In genomic region chr5:53095931-53096525, GRCh38 we compare ENCODE assay signal across 8 cellular contexts. TPM values are rescaled to one million over a fixed set of nuclear protein-coding genes. Genes with fewer than 3 reads are reported as not detected.
A peak's percentile ranks its signal among the peaks of the same experiment; 100 is the strongest.
DNase-seq lines count a peak whose midpoint lies in the region; ATAC-seq and TF ChIP-seq lines count a peak whose summit lies in the region.

No MANE protein-coding gene starts in this region.

- H3K79me2 ChIP-seq in osteoblast (ENCODE audit: insufficient read depth, low read length): no peaks in the 10 kb centered on the region

- H3K36me3 ChIP-seq in Peyer's patch: peaks cover 0 to 52% (median 0%) of the 10 kb centered on the region in 3 donors
- peaks cover 19% of the 10 kb centered on the region for H3K36me3 ChIP-seq in osteoblast (ENCODE audit: insufficient read depth, low read length)
- H3K36me3 ChIP-seq in upper lobe of left lung: peaks cover 0 to 50% (median 20%) of the 10 kb centered on the region in 4 donors

- intact Hi-C loops in activated T-helper 1 cell treated with anti-CD3 and anti-CD28 coated beads, Interleukin-12 subunit alpha, Interleukin-12 subunit beta, Interleukin-2, Interleukin-4 antibody, amounts not matched to agents 30 ng/mL and 10 ng/mL and 1 ng/mL, durations not matched to agents 14 hours and 24 hours and 36 hours (cut with micrococcal nuclease): loop anchor here (1.0 kb wide), 5 partner anchors 13 to 181 kb away; partner anchors contain the start of gene MOCS2

- no peak overlapping the region for H3K27ac Mint-ChIP-seq in activated T-helper 1 cell treated with anti-CD3 and anti-CD28 coated beads, Interleukin-12 subunit alpha, Interleukin-12 subunit beta, Interleukin-2, Interleukin-4 antibody, amounts not matched to agents 30 ng/mL and 10 ng/mL and 1 ng/mL, durations not matched to agents 14 hours and 24 hours and 36 hours

- H3K4me1 Mint-ChIP-seq in activated T-helper 1 cell treated with anti-CD3 and anti-CD28 coated beads, Interleukin-12 subunit alpha, Interleukin-12 subunit beta, Interleukin-2, Interleukin-4 antibody, amounts not matched to agents 30 ng/mL and 10 ng/mL and 1 ng/mL, durations not matched to agents 14 hours and 24 hours and 36 hours (ENCODE audit: low read depth): peaks cover 17% of the 10 kb centered on the region

- no peak overlapping the region for H3K4me3 Mint-ChIP-seq in activated T-helper 1 cell treated with anti-CD3 and anti-CD28 coated beads, Interleukin-12 subunit alpha, Interleukin-12 subunit beta, Interleukin-2, Interleukin-4 antibody, amounts not matched to agents 30 ng/mL and 10 ng/mL and 1 ng/mL, durations not matched to agents 14 hours and 24 hours and 36 hours

- TF ChIP-seq POLR2A in Peyer's patch (IDR thresholded peaks at IDR 0.05): no peak
- TF ChIP-seq POLR2A in upper lobe of left lung (IDR thresholded peaks at IDR 0.05): no peak

- H3K27ac ChIP-seq in Peyer's patch (no peak overlapping the region), osteoblast (ENCODE audit: low read depth, low read length) (no peak overlapping the region), upper lobe of left lung (no peak overlapping the region)

- no peaks in the 10 kb centered on the region for H3K4me1 ChIP-seq in Peyer's patch
- peaks cover 11% of the 10 kb centered on the region for H3K4me1 ChIP-seq in osteoblast (ENCODE audit: insufficient read depth, low read length)
- H3K4me1 ChIP-seq in upper lobe of left lung: peaks cover 0 to 4% (median 0%) of the 10 kb centered on the region in 4 donors

- no peak overlapping the region for H3K4me3 ChIP-seq in Peyer's patch
- no peak overlapping the region for H3K4me3 ChIP-seq in fibroblast of the aortic adventitia (ENCODE audit: low read depth, low read length)
- H3K4me3 ChIP-seq in osteoblast (ENCODE audit: insufficient read depth, low read length): no peak overlapping the region
- no peak overlapping the region for H3K4me3 ChIP-seq in upper lobe of left lung

- WGBS in upper lobe of left lung, 2 donors: 13 to 28% methylated on average over 3 of the region's 3 CpGs

- H3K4me2 ChIP-seq in osteoblast (ENCODE audit: insufficient read depth, low read length): no peak overlapping the region

- TF ChIP-seq CTCF in Peyer's patch (IDR thresholded peaks at IDR 0.05): peak; percentile 51 to 92 (median 86)
- peak; percentile 83 for TF ChIP-seq CTCF in fibroblast of the aortic adventitia (IDR thresholded peaks at IDR 0.05; ENCODE audit: insufficient read depth, low read length)
- peak; percentile 76 for TF ChIP-seq CTCF in osteoblast (IDR thresholded peaks at IDR 0.05; ENCODE audit: extremely low read depth, low read depth, low read length)
- peak; percentile 66 to 83 (median 78) for TF ChIP-seq CTCF in upper lobe of left lung (IDR thresholded peaks at IDR 0.05)

- H3K9me3 ChIP-seq in Peyer's patch: no peaks in the 10 kb centered on the region
- no peaks in the 10 kb centered on the region for H3K9me3 ChIP-seq in osteoblast (ENCODE audit: low read depth, low read length)
- H3K9me3 ChIP-seq in upper lobe of left lung: no peaks in the 10 kb centered on the region

- H3K36me3 Mint-ChIP-seq in activated T-helper 1 cell treated with anti-CD3 and anti-CD28 coated beads, Interleukin-12 subunit alpha, Interleukin-12 subunit beta, Interleukin-2, Interleukin-4 antibody, amounts not matched to agents 30 ng/mL and 10 ng/mL and 1 ng/mL, durations not matched to agents 14 hours and 24 hours and 36 hours (ENCODE audit: low read depth): peaks cover 34% of the 10 kb centered on the region

- H3K9me3 Mint-ChIP-seq in activated T-helper 1 cell treated with anti-CD3 and anti-CD28 coated beads, Interleukin-12 subunit alpha, Interleukin-12 subunit beta, Interleukin-2, Interleukin-4 antibody, amounts not matched to agents 30 ng/mL and 10 ng/mL and 1 ng/mL, durations not matched to agents 14 hours and 24 hours and 36 hours: no peaks in the 10 kb centered on the region

- DNase-seq in CD1c-positive myeloid dendritic cell (ENCODE audit: extremely low spot score) (peak; percentile 76), Peyer's patch (peak in 2 of 3 donors; percentile 59 to 90), fibroblast of the aortic adventitia (ENCODE audit: low read depth) (peak; percentile 85), osteoblast (ENCODE audit: insufficient read length, low spot score, missing footprints) (peak; percentile 73), upper lobe of left lung (peak in 1 of 2 donors; percentile 45)
- DNase-seq in activated T-helper 1 cell treated with anti-CD3 and anti-CD28 coated beads, Interleukin-12 subunit alpha, Interleukin-12 subunit beta, Interleukin-2, Interleukin-4 antibody, amounts not matched to agents 30 ng/mL and 10 ng/mL and 1 ng/mL, durations not matched to agents 14 hours and 24 hours and 36 hours (ENCODE audit: low spot score): peak; percentile 56

- ATAC-seq in GM19043 (IDR thresholded peaks at IDR 0.05; ENCODE audit: low read depth, unreplicated experiment): peak; percentile 67
- ATAC-seq in HG03520 (IDR thresholded peaks at IDR 0.05; ENCODE audit: unreplicated experiment): peak; percentile 81
- ATAC-seq in upper lobe of left lung (ENCODE audit: low FRiP score in 2 of 2): peak; percentile 76 to 86

- no peaks in the 10 kb centered on the region for H3K27me3 ChIP-seq in Peyer's patch
- H3K27me3 ChIP-seq in osteoblast (ENCODE audit: insufficient read depth, low read length): no peaks in the 10 kb centered on the region
- no peaks in the 10 kb centered on the region for H3K27me3 ChIP-seq in upper lobe of left lung

- no peak for TF ChIP-seq EP300 in upper lobe of left lung (IDR thresholded peaks at IDR 0.05)

- H4K20me1 ChIP-seq in osteoblast (ENCODE audit: insufficient read depth, low read length): no peaks in the 10 kb centered on the region

- H2AFZ ChIP-seq in osteoblast (ENCODE audit: low read length): no peak overlapping the region

- no peaks in the 10 kb centered on the region for H3K27me3 Mint-ChIP-seq in activated T-helper 1 cell treated with anti-CD3 and anti-CD28 coated beads, Interleukin-12 subunit alpha, Interleukin-12 subunit beta, Interleukin-2, Interleukin-4 antibody, amounts not matched to agents 30 ng/mL and 10 ng/mL and 1 ng/mL, durations not matched to agents 14 hours and 24 hours and 36 hours (ENCODE audit: insufficient read depth)

RNA-seq across cellular contexts. Expression of gene MOCS2, which starts 13.5 kb away (rescaled TPM):
- total RNA-seq in Peyer's patch (10 to 100 TPM; 24.5 to 38.4 (median 31.3) TPM), fibroblast of the aortic adventitia (ENCODE audit: low replicate concordance) (74.2 and 74.8 TPM in 2 replicates), osteoblast (42.3 and 55.1 TPM in 2 replicates), upper lobe of left lung (10 to 100 TPM; 21.5 to 65.7 (median 27.0) TPM)
- total RNA-seq in activated T-helper 1 cell treated with anti-CD3 and anti-CD28 coated beads, Interleukin-12 subunit alpha, Interleukin-12 subunit beta, Interleukin-2, Interleukin-4 antibody, amounts not matched to agents 30 ng/mL and 10 ng/mL and 1 ng/mL, durations not matched to agents 14 hours and 24 hours and 36 hours: 17.9 and 18.4 TPM in 2 replicates
